8 cellular contexts compared by ENCODE assay signal in genomic region chr7:107580716-107581383, GRCh38. TPM values are rescaled to one million over a fixed set of nuclear protein-coding genes. Genes with fewer than 3 reads are reported as not detected.
DNase-seq lines count a peak whose midpoint lies in the region; ATAC-seq, FAIRE-seq and TF ChIP-seq lines count a peak whose summit lies in the region.

No MANE protein-coding gene starts in this region.

- H3K27ac ChIP-seq in adrenal gland (peak overlapping the region in 4 of 5 donors; percentile 88 to 97 (median 94)), left lung (peak overlapping the region; percentile 94 to 95), thyroid gland (peak overlapping the region; percentile 95 to 98 (median 97))

- ATAC-seq in left lung (no peak), HG02678 (IDR thresholded peaks at IDR 0.05; ENCODE audit: unreplicated experiment) (no peak)

- peaks cover 0 to 6% of the 10 kb centered on the region in 2 donors for H3K36me3 ChIP-seq in adrenal gland (replicated peaks in 1 of 2)
- peaks cover 0 to 19% of the 10 kb centered on the region in 2 donors for H3K36me3 ChIP-seq in left lung
- peaks cover 12% of the 10 kb centered on the region in 2 donors for H3K36me3 ChIP-seq in thyroid gland

- H3K4me3 Mint-ChIP-seq in activated T-cell treated with anti-CD3 and anti-CD28 coated beads, Interleukin-2, amount 50 U/mL, for 24 hours: peak overlapping the region; percentile 93

- no peaks in the 10 kb centered on the region for H3K9me3 Mint-ChIP-seq in activated T-cell treated with anti-CD3 and anti-CD28 coated beads, Interleukin-2, amount 50 U/mL, for 24 hours

- H3K4me1 Mint-ChIP-seq in activated T-cell treated with anti-CD3 and anti-CD28 coated beads, Interleukin-2, amount 50 U/mL, for 24 hours (ENCODE audit: low read depth): peaks cover 22% of the 10 kb centered on the region

- H3K27ac Mint-ChIP-seq in activated T-cell treated with anti-CD3 and anti-CD28 coated beads, Interleukin-2, amount 50 U/mL, for 24 hours: peak overlapping the region; percentile 61

- peaks cover 42% of the 10 kb centered on the region for H3K36me3 Mint-ChIP-seq in activated T-cell treated with anti-CD3 and anti-CD28 coated beads, Interleukin-2, amount 50 U/mL, for 24 hours (ENCODE audit: low read depth)

- H3K9me3 ChIP-seq in adrenal gland (replicated peaks in 1 of 3) (no peaks in the 10 kb centered on the region), left lung (no peaks in the 10 kb centered on the region), thyroid gland (no peaks in the 10 kb centered on the region)

- no peak for TF ChIP-seq CTCF in adrenal gland (IDR thresholded peaks at IDR 0.05)
- TF ChIP-seq CTCF in left lung (IDR thresholded peaks at IDR 0.05): no peak
- TF ChIP-seq CTCF in thyroid gland (IDR thresholded peaks at IDR 0.05): no peak

- no peak for DNase-seq in activated T-cell treated with anti-CD3 and anti-CD28 coated beads, Interleukin-2, amount 50 U/mL, for 24 hours
- DNase-seq in activated T-cell treated with anti-CD3 and anti-CD28 coated beads for 4 hours (no peak), adrenal gland (no peak), left lung (no peak), thyroid gland (no peak), urothelium cell line (ENCODE audit: low spot score) (no peak)
- no peak for DNase-seq in activated CD4-positive, CD25-positive, alpha-beta regulatory T cell treated with anti-CD3 and anti-CD28 coated beads, Interleukin-2, amount 50 U/mL, for 72 hours

- no peak for TF ChIP-seq POLR2A in adrenal gland (IDR thresholded peaks at IDR 0.05)
- no peak for TF ChIP-seq POLR2A in thyroid gland (IDR thresholded peaks at IDR 0.05)

- H3K4me3 ChIP-seq in adrenal gland (peak overlapping the region; percentile 53 to 98 (median 82)), left lung (peak overlapping the region; percentile 58 to 71), thyroid gland (replicated peaks in 1 of 3) (peak overlapping the region; percentile 70 to 100 (median 79))

- no peak for FAIRE-seq in urothelium cell line (lab: Jason Lieb, UNC)

- no peaks in the 10 kb centered on the region for H3K27me3 Mint-ChIP-seq in activated T-cell treated with anti-CD3 and anti-CD28 coated beads, Interleukin-2, amount 50 U/mL, for 24 hours

- 45 to 50% (median 46%) methylated on average over 10 of the region's 10 CpGs for WGBS in adrenal gland, 4 donors
- 37 to 39% methylated on average over 10 of the region's 10 CpGs for WGBS in thyroid gland, 2 donors

- H3K27me3 ChIP-seq in adrenal gland: no peaks in the 10 kb centered on the region
- H3K27me3 ChIP-seq in left lung: no peaks in the 10 kb centered on the region
- no peaks in the 10 kb centered on the region for H3K27me3 ChIP-seq in thyroid gland

- H3K4me1 ChIP-seq in adrenal gland (replicated peaks in 1 of 2): peaks cover 0 to 10% of the 10 kb centered on the region in 2 donors
- peaks cover 0 to 42% of the 10 kb centered on the region in 2 donors for H3K4me1 ChIP-seq in left lung
- H3K4me1 ChIP-seq in thyroid gland: peaks cover 10 to 15% of the 10 kb centered on the region in 2 donors

- intact Hi-C loops in adrenal gland (cut with DNase I) (no loop called here), left lung (cut with DNase I) (no loop called here), thyroid gland (cut with DNase I) (no loop called here)

RNA-seq across cellular contexts. Expression of gene BCAP29, which starts 0.8 kb away (rescaled TPM):
- total RNA-seq in adrenal gland (100 to 1,000 TPM in 1 of 8 donors, 10 to 100 TPM in 7; 35.0 to 158 (median 46.6) TPM), left lung (10 to 100 TPM; 79.3 to 80.3 TPM), thyroid gland (100 to 1,000 TPM; 217 to 276 (median 221) TPM)
- 10 to 100 TPM; 39.5 to 67.9 (median 50.9) TPM for polyA plus RNA-seq in adrenal gland

RNA-seq across cellular contexts. Expression of gene DUS4L, which starts 17.1 kb away (rescaled TPM):
- total RNA-seq in adrenal gland: 10 to 100 TPM in 1 of 8 donors, 1 to 10 TPM in 7; 4.3 to 11.8 (median 6.8) TPM
- polyA plus RNA-seq in adrenal gland: 10 to 100 TPM in 1 of 3 donors, 1 to 10 TPM in 2; 4.2 to 10.1 (median 4.8) TPM
- 1 to 10 TPM; 4.3 to 5.5 TPM for total RNA-seq in left lung
- 10 to 100 TPM; 14.6 to 16.9 (median 16.1) TPM for total RNA-seq in thyroid gland

RNA-seq across cellular contexts. Expression of gene COG5, which starts 17.1 kb away (rescaled TPM):
- total RNA-seq in adrenal gland (10 to 100 TPM; 12.3 to 43.8 (median 32.8) TPM), left lung (10 to 100 TPM; 41.4 to 42.6 TPM), thyroid gland (100 to 1,000 TPM; 108 to 268 (median 148) TPM)
- 10 to 100 TPM in 1 of 3 donors, 1 to 10 TPM in 2; 4.4 to 38.9 (median 5.8) TPM for polyA plus RNA-seq in adrenal gland
